ENCODE assay signal across 8 cellular contexts in the genomic region with DNA sequence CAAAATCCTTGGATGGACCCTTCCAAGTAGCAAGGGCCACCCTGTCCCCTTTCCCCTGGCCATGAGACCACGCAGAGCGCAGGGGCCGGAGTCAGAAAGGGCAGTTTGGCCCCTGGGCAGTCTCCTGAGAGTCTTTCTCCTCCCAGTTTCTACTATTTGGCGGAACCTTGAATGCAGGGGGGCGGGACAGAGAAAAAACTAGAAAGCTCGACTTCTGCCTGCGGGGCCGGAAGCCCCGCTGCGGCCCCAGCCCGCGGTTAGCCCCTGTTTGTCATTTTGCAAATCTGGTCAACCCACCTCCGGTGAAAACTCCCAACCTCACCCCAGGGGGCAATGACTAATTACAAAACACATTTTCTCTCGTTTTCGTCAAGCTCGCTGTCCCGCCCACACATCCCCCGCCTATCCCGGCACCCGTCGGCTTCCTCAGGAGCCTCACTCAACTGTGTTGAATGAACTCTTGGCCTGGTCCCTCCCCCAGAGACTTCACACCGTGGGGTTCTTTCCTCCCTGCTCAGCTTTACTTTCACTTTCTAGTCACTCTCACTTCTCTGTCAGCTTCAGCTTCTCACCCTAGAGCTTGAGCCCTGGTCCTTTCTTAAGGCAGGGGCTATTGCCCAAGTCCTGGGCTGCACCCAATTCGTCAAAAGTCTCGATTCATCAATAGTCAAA.
DNase-seq lines count a peak whose midpoint lies in the region; ATAC-seq and TF ChIP-seq lines count a peak whose summit lies in the region.

No MANE protein-coding gene starts in this region.

- peaks cover 12% of the 10 kb centered on the region for H3K36me3 Mint-ChIP-seq in central memory CD8-positive, alpha-beta T cell (ENCODE audit: insufficient read depth)

- peak overlapping the region; percentile 98 for H3K27ac Mint-ChIP-seq in central memory CD8-positive, alpha-beta T cell (ENCODE audit: low read depth)

- H3K4me3 Mint-ChIP-seq in central memory CD8-positive, alpha-beta T cell = peak overlapping the region; percentile 71

- DNase-seq in NCI-H146 (lab: John Stamatoyannopoulos, UW) (peak; percentile 81), kidney tubule cell (ENCODE audit: low spot score) (peak; percentile 100), NCI-H446 treated with DMSO at 0.1 percent for 48 hours (lab: John Stamatoyannopoulos, UW) (no peak)
- peak; percentile 84 to 98 for DNase-seq in central memory CD8-positive, alpha-beta T cell (ENCODE audit: low spot score in 2 of 2)
- DNase-seq in stimulated activated CD4-positive, alpha-beta T cell treated with anti-CD3 and anti-CD28 coated beads, Interleukin-1b, Interleukin-23, amount 100 ng/mL, for 1 hour (ENCODE audit: low read depth in 2 of 2) = peak; percentile 88 to 93

- no peaks in the 10 kb centered on the region for H3K27me3 Mint-ChIP-seq in central memory CD8-positive, alpha-beta T cell

- no peaks in the 10 kb centered on the region for H3K9me3 Mint-ChIP-seq in central memory CD8-positive, alpha-beta T cell

- H3K4me1 Mint-ChIP-seq in central memory CD8-positive, alpha-beta T cell = peaks cover 80% of the 10 kb centered on the region

- ATAC-seq in HG02588 (IDR thresholded peaks at IDR 0.05; ENCODE audit: unreplicated experiment) = peak; percentile 71
- peak; percentile 92 to 93 for ATAC-seq in activated CD4-positive, CD25-positive, alpha-beta regulatory T cell treated with anti-CD3 and anti-CD28 coated beads, Interleukin-2, amount 50 U/mL, for 24 hours
- peak; percentile 97 for ATAC-seq in central memory CD8-positive, alpha-beta T cell (replicated peaks; ENCODE audit: extremely low read depth, poor library complexity, severe bottlenecking)

- peak; percentile 47 for TF ChIP-seq POLR2A in GM15510 (IDR thresholded peaks at IDR 0.05; ENCODE audit: borderline replicate concordance, extremely low read depth, insufficient read length)
